ENCODE assay signal across 10 cellular contexts in the genomic region with DNA sequence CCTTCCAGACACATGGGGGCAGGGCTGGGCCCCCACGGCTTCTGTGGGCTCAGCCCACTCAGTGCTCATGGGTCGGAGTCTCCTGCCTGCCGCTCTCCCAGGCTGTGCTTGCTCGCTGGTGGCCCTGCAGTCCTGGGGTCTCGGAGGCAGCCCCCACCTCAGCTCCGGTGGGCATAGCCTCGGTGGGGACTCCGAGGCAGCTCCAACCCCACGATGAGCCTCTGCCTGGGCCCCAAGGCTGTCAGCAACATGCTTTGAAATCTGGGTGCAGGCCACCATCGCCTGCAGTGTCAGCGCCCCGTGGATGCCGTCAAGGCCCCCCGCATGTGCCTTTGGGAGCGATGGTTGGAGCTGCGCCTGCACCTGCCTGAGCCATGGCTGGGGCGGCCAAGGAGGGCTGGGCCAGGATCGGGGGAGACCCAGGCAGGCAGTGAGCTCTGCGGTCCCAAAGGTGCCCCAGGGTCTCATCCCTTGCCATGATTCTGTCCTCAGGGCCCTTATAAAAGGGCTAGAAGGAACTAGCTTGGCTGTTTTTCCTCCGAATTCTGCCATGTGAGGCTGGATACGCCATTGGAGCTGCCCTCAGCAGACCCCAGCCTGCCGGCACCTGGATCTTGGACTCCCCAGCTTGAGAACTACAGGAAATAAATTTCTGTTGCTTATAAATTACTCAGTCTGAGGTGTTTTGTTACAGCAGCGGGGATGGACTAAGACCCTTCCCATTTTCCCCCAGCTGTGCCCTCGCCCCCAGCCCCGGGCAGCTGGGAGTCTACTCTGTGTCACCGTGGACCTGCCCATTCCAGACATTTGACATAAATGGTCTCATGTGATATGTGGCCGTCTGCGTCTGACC. TPM values are rescaled to one million over a fixed set of nuclear protein-coding genes. Genes with fewer than 3 reads are reported as not detected.
DNase-seq lines count a peak whose midpoint lies in the region; ATAC-seq, FAIRE-seq and TF ChIP-seq lines count a peak whose summit lies in the region.
"Had no signal": no experiment of that assay in that cellular context is flagged by ENCODE, and none has a peak within 500 bp of the region (broad histone marks: within the 10 kb centered on the region; RNA-seq: fewer than 3 reads in every experiment).

No MANE protein-coding gene starts in this region.

- SMC1A ChIA-PET in GM12878 (lab: Charles Lee; ENCODE audit: uncharacterized antibody, unreplicated experiment): interaction anchor here (0.7 to 4.9 kb wide), 13 partner anchors 10 to 589 kb away, joined by 3 to 33 read pairs (median 5); a partner anchor contains a TSS

- H3K27ac ChIP-seq in GM12878 (ENCODE audit: control insufficient read depth, insufficient read depth) (peak overlapping the region; percentile 77), urinary bladder (ENCODE audit: low read depth) (peak overlapping the region; percentile 85)

- RAD21 ChIA-PET in GM12878 (lab: Charles Lee; ENCODE audit: unreplicated experiment): interaction anchor here (1.0 to 3.4 kb wide), 9 partner anchors 12 to 72 kb away, joined by 3 to 20 read pairs (median 9); a partner anchor contains a TSS

- H3K4me2 ChIP-seq in GM12878 (ENCODE audit: control insufficient read depth, insufficient read depth): peak overlapping the region; percentile 64; the same call in 1 of the 2 replicates

- H2AFZ ChIP-seq in GM12878 (ENCODE audit: control insufficient read depth, low read depth, low read length): no peak overlapping the region

- CTCF ChIA-PET in GM12878 (lab: Yijun Ruan, JAX): interaction anchor here (0.6 to 2.8 kb wide), 11 partner anchors 12 to 145 kb away, joined by 3 to 10 read pairs (median 4); a partner anchor contains a TSS

- H3K9ac ChIP-seq in GM12878 (ENCODE audit: control insufficient read depth, insufficient read depth, low read length): no peak overlapping the region

- ATAC-seq in activated T-cell treated with anti-CD3 and anti-CD28 coated beads, Interleukin-2, amount 50 U/mL, for 4 hours: no peak
- ATAC-seq in GM12878 (no peak), mucosa of descending colon (no peak), GM18517 (IDR thresholded peaks at IDR 0.05; ENCODE audit: unreplicated experiment) (no peak), HG02610 (IDR thresholded peaks at IDR 0.05; ENCODE audit: unreplicated experiment) (no peak), GM19452 (IDR thresholded peaks at IDR 0.05; ENCODE audit: unreplicated experiment) (no peak)
- ATAC-seq: left colon had no signal

- H3K4me3 Mint-ChIP-seq in activated T-cell treated with anti-CD3 and anti-CD28 coated beads, Interleukin-2, amount 50 U/mL, for 4 hours: peak overlapping the region; percentile 77

- peaks cover 52% of the 10 kb centered on the region for H3K4me1 Mint-ChIP-seq in activated T-cell treated with anti-CD3 and anti-CD28 coated beads, Interleukin-2, amount 50 U/mL, for 4 hours (ENCODE audit: low read depth)

- no peaks in the 10 kb centered on the region for H3K27me3 Mint-ChIP-seq in activated T-cell treated with anti-CD3 and anti-CD28 coated beads, Interleukin-2, amount 50 U/mL, for 4 hours (ENCODE audit: low read depth)

- H3K4me3 ChIP-seq in GM12878 (no peak overlapping the region), mucosa of descending colon (no peak overlapping the region), urinary bladder (ENCODE audit: low read depth, low read length) (no peak overlapping the region)

- BruUV-seq in GM12878 (replicated peaks; lab: Mats Ljungman, UMichigan): no TSS peak

- no peak for TF ChIP-seq CTCF in GM12878 (IDR thresholded peaks at IDR 0.05 in 2 of 3, conservative IDR thresholded peaks at IDR 0.05 in 1 of 3; ENCODE audit: control insufficient read depth in 2 of 3, extremely low read depth in 1 of 3, insufficient read depth in 1 of 3, low read depth in 3 of 3, low read length in 3 of 3)
- TF ChIP-seq CTCF in mucosa of descending colon (IDR thresholded peaks at IDR 0.05): no peak

- 89% methylated on average over 27 of the region's 28 CpGs for WGBS in GM12878 (ENCODE audit: insufficient coverage, insufficient replicate concordance, low lambda C conversion rate, missing lambda C conversion rate)
- WGBS in urinary bladder: 89% methylated on average over 28 of the region's 28 CpGs

- in situ Hi-C loops in GM12878 (cut with MboI): no loop called here

- no peak for TF ChIP-seq EP300 in GM12878 (IDR thresholded peaks at IDR 0.05; ENCODE audit: borderline replicate concordance in 1 of 2, control insufficient read depth in 1 of 2, low read depth in 2 of 2, low read length in 2 of 2)

- H3K9me3 ChIP-seq in GM12878 (replicated peaks; ENCODE audit: control insufficient read depth, insufficient read depth, low read length) (peaks cover 2% of the 10 kb centered on the region; the same call in 1 of the 3 replicates), mucosa of descending colon (no peaks in the 10 kb centered on the region)

- H3K36me3 ChIP-seq in GM12878 (ENCODE audit: control insufficient read depth in 2 of 2, insufficient read depth in 2 of 2, low read length in 1 of 2): no peaks in the 10 kb centered on the region
- no peaks in the 10 kb centered on the region for H3K36me3 ChIP-seq in mucosa of descending colon (ENCODE audit: low read depth)
- H3K36me3 ChIP-seq in urinary bladder (ENCODE audit: insufficient read depth): no peaks in the 10 kb centered on the region

- H3K4me1 ChIP-seq in GM12878 (ENCODE audit: control insufficient read depth, insufficient read depth, low read length) (peaks cover 38% of the 10 kb centered on the region), mucosa of descending colon (ENCODE audit: low read depth) (peaks cover 40% of the 10 kb centered on the region), urinary bladder (ENCODE audit: insufficient read depth) (no peaks in the 10 kb centered on the region)

- no peaks in the 10 kb centered on the region for H4K20me1 ChIP-seq in GM12878 (ENCODE audit: control insufficient read depth, insufficient read depth)

- intact Hi-C loops in GM12878 (cut with micrococcal nuclease; ENCODE audit: unreplicated experiment) (loop anchor here (5.0 kb wide), 2 partner anchors 45 to 65 kb away; a partner anchor contains a TSS), mucosa of descending colon (cut with DNase I, micrococcal nuclease) (no loop called here)

- peak; percentile 3 for DNase-seq in activated T-cell treated with anti-CD3 and anti-CD28 coated beads, Interleukin-2, amount 50 U/mL, for 4 hours
- DNase-seq in activated T-cell treated with anti-CD3 and anti-CD28 coated beads for 4 hours (no peak), GM12878 (ENCODE audit: low read depth, low spot score) (no peak), mucosa of descending colon (peak; percentile 5 to 61 (median 31))

- H3K27me3 ChIP-seq in GM12878 (replicated peaks in 1 of 2; ENCODE audit: control insufficient read depth in 2 of 2, insufficient read depth in 2 of 2, low read length in 1 of 2): no peaks in the 10 kb centered on the region

- FAIRE-seq in GM12878 (lab: Jason Lieb, UNC): no peak
- FAIRE-seq: H1 had no signal

- no peak for TF ChIP-seq POLR2A in GM12878 (IDR thresholded peaks at IDR 0.05; ENCODE audit: low read depth, low read length)

- no peaks in the 10 kb centered on the region for H3K9me3 Mint-ChIP-seq in activated T-cell treated with anti-CD3 and anti-CD28 coated beads, Interleukin-2, amount 50 U/mL, for 4 hours

- peaks cover 19% of the 10 kb centered on the region for H3K79me2 ChIP-seq in GM12878 (ENCODE audit: control insufficient read depth, insufficient read depth, low read length)

- POLR2A ChIA-PET in GM12878 (lab: Charles Lee): interaction anchor here (1.2 to 4.4 kb wide), 4 partner anchors 12 to 47 kb away, joined by 4 to 26 read pairs (median 9); no protein-coding TSS in a partner anchor

- no peaks in the 10 kb centered on the region for H3K36me3 Mint-ChIP-seq in activated T-cell treated with anti-CD3 and anti-CD28 coated beads, Interleukin-2, amount 50 U/mL, for 4 hours (ENCODE audit: insufficient read depth)

- no peak for TF ChIP-seq RAD21 in GM12878 (IDR thresholded peaks at IDR 0.05; ENCODE audit: insufficient read depth, low read depth, low read length)

RNA-seq across cellular contexts. Expression of a gene that starts 30.4 kb away (rescaled TPM):
- total RNA-seq in activated T-cell treated with anti-CD3 and anti-CD28 coated beads, Interleukin-2, amount 50 U/mL, for 4 hours: 1 to 10 TPM; 1.4 to 2.1 (median 2.1) TPM
- 71.0 and 75.2 TPM in 2 replicates for total RNA-seq in GM12878 (2013; cell fraction: nucleolus; rRNA removed)
- total RNA-seq in GM12878 (2014; rRNA removed) (8.7 and 10.4 TPM in 2 replicates), GM12878 (2014; rRNA removed; fragmentation: Illumina TruSeq; extraction: Trizol) (6.9 and 9.1 TPM in 2 replicates), GM12878 (2021) (9.3 and 10.2 TPM in 2 replicates), mucosa of descending colon (10 to 100 TPM; 19.6 to 42.1 (median 41.4) TPM), urinary bladder (119 TPM)
- polyA plus RNA-seq in GM12878 (2011; ENCODE audit: low read depth): 3.6 TPM
- polyA plus RNA-seq in GM12878 (2011; rRNA removed) (6.7 and 7.5 TPM in 2 replicates), GM12878 (2014; fragmentation: Illumina TruSeq; extraction: Trizol) (2.6 and 5.1 TPM in 2 replicates), GM12878 (2014; fragmentation: Nextera tagmentation; extraction: Ambion mirVana) (1 to 10 TPM; 1.1 to 1.6 TPM), GM12878 (2014; rRNA removed) (10.1 and 11.2 TPM in 2 replicates), GM12878 (2016; fragmentation: Nextera tagmentation; extraction: Ambion mirVana) (1 to 10 TPM; 7.1 to 9.6 TPM), urinary bladder (123 TPM)
- polyA plus RNA-seq in GM12878 (2011; cell fraction: cytosol; rRNA removed): 7.6 and 10.1 TPM in 2 replicates
- polyA plus RNA-seq in GM12878 (2011; cell fraction: nucleus; rRNA removed): 36.0 and 37.7 TPM in 2 replicates
- polyA plus RNA-seq in GM12878 (2012): 11.7 and 12.2 TPM in 2 replicates
- polyA minus RNA-seq in GM12878 (2011; rRNA and poly(A)+ RNA removed): 2.0 and 6.5 TPM in 2 replicates
- 3.3 and 4.9 TPM in 2 replicates for polyA minus RNA-seq in GM12878 (2011; cell fraction: cytosol; rRNA and poly(A)+ RNA removed)
- 13.2 and 17.9 TPM in 2 replicates for polyA minus RNA-seq in GM12878 (2011; cell fraction: nucleus; rRNA and poly(A)+ RNA removed)

RNA-seq across cellular contexts. Expression of a gene that starts 46.2 kb away (rescaled TPM):
- total RNA-seq in activated T-cell treated with anti-CD3 and anti-CD28 coated beads, Interleukin-2, amount 50 U/mL, for 4 hours: 100 to 1,000 TPM; 166 to 186 (median 177) TPM
- total RNA-seq in GM12878 (2013; cell fraction: nucleolus; rRNA removed): 114 and 143 TPM in 2 replicates
- total RNA-seq in GM12878 (2014; rRNA removed) (143 and 160 TPM in 2 replicates), GM12878 (2014; rRNA removed; fragmentation: Illumina TruSeq; extraction: Trizol) (53.9 and 62.2 TPM in 2 replicates), GM12878 (2021) (182 TPM in 2 replicates), mucosa of descending colon (100 to 1,000 TPM; 151 to 188 (median 168) TPM), urinary bladder (85.9 TPM)
- polyA plus RNA-seq in GM12878 (2011; ENCODE audit: low read depth): 42.6 TPM
- polyA plus RNA-seq in GM12878 (2011; rRNA removed) (59.1 and 78.2 TPM in 2 replicates), GM12878 (2014; fragmentation: Illumina TruSeq; extraction: Trizol) (45.1 and 63.9 TPM in 2 replicates), GM12878 (2014; fragmentation: Nextera tagmentation; extraction: Ambion mirVana) (10 to 100 TPM in 1 of 2 experiments, 1 to 10 TPM in 1; 7.4 to 21.2 TPM), GM12878 (2014; rRNA removed) (164 and 182 TPM in 2 replicates), GM12878 (2016; fragmentation: Nextera tagmentation; extraction: Ambion mirVana) (10 to 100 TPM; 36.8 to 43.1 TPM), urinary bladder (140 TPM)
- polyA plus RNA-seq in GM12878 (2011; cell fraction: cytosol; rRNA removed): 120 and 316 TPM in 2 replicates
- polyA plus RNA-seq in GM12878 (2011; cell fraction: nucleus; rRNA removed): 515 and 586 TPM in 2 replicates
- 132 and 134 TPM in 2 replicates for polyA plus RNA-seq in GM12878 (2012)
- polyA minus RNA-seq in GM12878 (2011; rRNA and poly(A)+ RNA removed): 94.5 and 212 TPM in 2 replicates
- 114 and 138 TPM in 2 replicates for polyA minus RNA-seq in GM12878 (2011; cell fraction: cytosol; rRNA and poly(A)+ RNA removed)
- polyA minus RNA-seq in GM12878 (2011; cell fraction: nucleus; rRNA and poly(A)+ RNA removed): 50.2 and 76.5 TPM in 2 replicates

Comparison
In these comparisons a context has a peak if more than half of its experiments do, and no peak if none do; other contexts are left out.
1. DNase-seq: peak in activated T-cell treated with anti-CD3 and anti-CD28 coated beads, Interleukin-2, amount 50 U/mL, for 4 hours (single experiment) and mucosa of descending colon (3 of 3); none in activated T-cell treated with anti-CD3 and anti-CD28 coated beads for 4 hours (single experiment) and GM12878 (single experiment).